ENCODE assay signal across 28 cellular contexts in the genomic region with DNA sequence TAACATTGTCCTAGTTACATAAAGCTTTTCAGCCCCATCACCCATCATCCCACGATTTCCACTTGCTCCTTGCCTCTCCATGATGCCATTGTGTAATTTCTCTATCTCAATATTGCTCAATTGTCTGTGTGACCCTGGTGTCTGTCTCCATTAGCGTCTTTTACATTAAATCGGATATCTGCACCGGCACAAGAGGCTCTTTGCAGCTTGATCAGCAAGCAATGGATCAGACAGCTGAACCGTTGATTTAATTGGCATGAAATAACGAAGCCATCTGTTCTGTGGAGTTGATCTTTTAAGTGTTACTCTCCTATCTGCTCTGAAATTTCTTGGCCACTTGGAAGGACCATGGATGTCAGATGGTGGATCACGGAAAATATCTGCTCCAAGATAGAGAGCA.
"Had no signal": no experiment of that assay in that cellular context is flagged by ENCODE, and none has a peak within 500 bp of the region (broad histone marks: within the 10 kb centered on the region; RNA-seq: fewer than 3 reads in every experiment).

No MANE protein-coding gene starts in this region.

- H3K4me1 ChIP-seq: left ventricle myocardium inferior, neural progenitor cell, sigmoid colon, spleen, suprapubic skin, tibial artery, upper lobe of right lung had no signal

- H3K9me3 ChIP-seq: left ventricle myocardium inferior, neutrophil, ovary, spleen, suprapubic skin, thoracic aorta, tibial artery, upper lobe of right lung had no signal

- ATAC-seq: natural killer cell; right cardiac atrium; stimulated activated effector memory CD8-positive, alpha-beta T cell treated with anti-CD3 and anti-CD28 coated beads, Interleukin-12 subunit alpha, Interleukin-12 subunit beta, amount 100 ng/mL, for 72 hours; upper lobe of right lung had no signal

- H3K27ac ChIP-seq: hepatocyte, left ventricle myocardium inferior, neural progenitor cell, neutrophil, ovary, sigmoid colon, spleen, suprapubic skin, thoracic aorta, tibial artery, upper lobe of right lung had no signal

- H3K9ac ChIP-seq: neural progenitor cell had no signal

- H2AFZ ChIP-seq: hepatocyte, neural progenitor cell had no signal

- H3K4me2 ChIP-seq: hepatocyte, neural progenitor cell had no signal

- H3K27ac Mint-ChIP-seq: mesothelial cell of epicardium; natural killer cell; nephron progenitor cell; neural progenitor cell; progenitor cell of endocrine pancreas; stimulated activated effector memory CD8-positive, alpha-beta T cell treated with anti-CD3 and anti-CD28 coated beads, Interleukin-12 subunit alpha, Interleukin-12 subunit beta, amount 100 ng/mL, for 72 hours; stimulated activated naive CD8-positive, alpha-beta T cell treated with anti-CD3 and anti-CD28 coated beads, Interleukin-15, Interleukin-2, amounts not matched to agents 100 ng/mL and 50 ng/mL, for 24 hours had no signal

- H3K36me3 ChIP-seq: left ventricle myocardium inferior, neural progenitor cell, neutrophil, ovary, sigmoid colon, spleen, suprapubic skin, thoracic aorta, tibial artery, upper lobe of right lung had no signal

- FAIRE-seq: small intestine, urothelium cell line had no signal

- H3K79me2 ChIP-seq: hepatocyte had no signal

- H3K9me3 Mint-ChIP-seq: mesothelial cell of epicardium; natural killer cell; nephron progenitor cell; neural progenitor cell; stimulated activated effector memory CD8-positive, alpha-beta T cell treated with anti-CD3 and anti-CD28 coated beads, Interleukin-12 subunit alpha, Interleukin-12 subunit beta, amount 100 ng/mL, for 72 hours had no signal

- DNase-seq: islet precursor cell; left ventricle myocardium inferior; mesendoderm; naive B cell; natural killer cell; nephron progenitor cell; occipital lobe; ovary; right cardiac atrium; sigmoid colon; small intestine; spleen; stimulated activated CD4-positive, alpha-beta T cell treated with anti-CD3 and anti-CD28 coated beads, Interleukin-4, amount 100 ng/mL, for 24 hours; stimulated activated naive CD4-positive, alpha-beta T cell; tibial artery; trophoblast cell; upper lobe of right lung had no signal

- H3K4me1 Mint-ChIP-seq: mesothelial cell of epicardium; naive B cell; natural killer cell; nephron progenitor cell; neural progenitor cell; stimulated activated effector memory CD8-positive, alpha-beta T cell treated with anti-CD3 and anti-CD28 coated beads, Interleukin-12 subunit alpha, Interleukin-12 subunit beta, amount 100 ng/mL, for 72 hours had no signal

- H3K27me3 ChIP-seq: hepatocyte, neural progenitor cell, neutrophil, ovary, sigmoid colon, suprapubic skin, tibial artery, upper lobe of right lung had no signal

- H3K36me3 Mint-ChIP-seq: mesothelial cell of epicardium; naive B cell; natural killer cell; neural progenitor cell; stimulated activated effector memory CD8-positive, alpha-beta T cell treated with anti-CD3 and anti-CD28 coated beads, Interleukin-12 subunit alpha, Interleukin-12 subunit beta, amount 100 ng/mL, for 72 hours had no signal

- H3K4me3 Mint-ChIP-seq: mesothelial cell of epicardium; naive B cell; natural killer cell; nephron progenitor cell; neural progenitor cell; stimulated activated effector memory CD8-positive, alpha-beta T cell treated with anti-CD3 and anti-CD28 coated beads, Interleukin-12 subunit alpha, Interleukin-12 subunit beta, amount 100 ng/mL, for 72 hours; stimulated activated naive CD8-positive, alpha-beta T cell treated with anti-CD3 and anti-CD28 coated beads, Interleukin-15, Interleukin-2, amounts not matched to agents 100 ng/mL and 50 ng/mL, for 24 hours had no signal

- H3K4me3 ChIP-seq: hepatocyte, left ventricle myocardium inferior, lung, neural progenitor cell, ovary, sigmoid colon, spleen, suprapubic skin, thoracic aorta, tibial artery, upper lobe of right lung had no signal

- H3K27me3 Mint-ChIP-seq: progenitor cell of endocrine pancreas had no signal
